8 cellular contexts compared by ENCODE assay signal in genomic region chr19:18415177-18415867, GRCh38. TPM values are rescaled to one million over a fixed set of nuclear protein-coding genes. Genes with fewer than 3 reads are reported as not detected.
DNase-seq lines count a peak whose midpoint lies in the region; ATAC-seq, FAIRE-seq and TF ChIP-seq lines count a peak whose summit lies in the region.

No MANE protein-coding gene starts in this region.

- no peaks in the 10 kb centered on the region for H3K36me3 ChIP-seq in heart left ventricle

- peaks cover 2% of the 10 kb centered on the region for H3K36me3 Mint-ChIP-seq in activated CD8-positive, alpha-beta T cell treated with anti-CD3 and anti-CD28 coated beads for 36 hours (ENCODE audit: low read depth)

- no peak for TF ChIP-seq CTCF in activated CD8-positive, alpha-beta T cell treated with anti-CD3 and anti-CD28 coated beads for 36 hours (IDR thresholded peaks at IDR 0.05)
- TF ChIP-seq CTCF in heart left ventricle (IDR thresholded peaks at IDR 0.05), result peak in 1 of 12 donors; percentile 19

- WGBS in heart left ventricle, 4 donors, result 28 to 44% (median 43%) methylated on average over 25 of the region's 25 CpGs

- H3K9me3 Mint-ChIP-seq in activated CD8-positive, alpha-beta T cell treated with anti-CD3 and anti-CD28 coated beads for 36 hours, result no peaks in the 10 kb centered on the region

- TF ChIP-seq POLR2A in heart left ventricle (IDR thresholded peaks at IDR 0.05), result peak in 1 of 2 donors; percentile 67

- peak overlapping the region; percentile 74 for H3K4me3 Mint-ChIP-seq in activated CD8-positive, alpha-beta T cell treated with anti-CD3 and anti-CD28 coated beads for 36 hours

- peak overlapping the region in 11 of 12 donors; percentile 3 to 81 (median 40) for H3K4me3 ChIP-seq in heart left ventricle
- H3K4me3 ChIP-seq in skeletal muscle cell (ENCODE audit: low read depth, low read length), result peak overlapping the region; percentile 39

- H3K27me3 Mint-ChIP-seq in activated CD8-positive, alpha-beta T cell treated with anti-CD3 and anti-CD28 coated beads for 36 hours, result peaks cover 18% of the 10 kb centered on the region

- H3K27ac Mint-ChIP-seq in activated CD8-positive, alpha-beta T cell treated with anti-CD3 and anti-CD28 coated beads for 36 hours, result peak overlapping the region; percentile 50

- peaks cover 52% of the 10 kb centered on the region for H3K4me1 Mint-ChIP-seq in activated CD8-positive, alpha-beta T cell treated with anti-CD3 and anti-CD28 coated beads for 36 hours (ENCODE audit: low read depth)

- POLR2A ChIA-PET in activated CD8-positive, alpha-beta T cell treated with anti-CD3 and anti-CD28 coated beads for 36 hours (lab: Charles Lee), result interaction anchor here (0.6 to 1.8 kb wide), 7 partner anchors 22 to 137 kb away, joined by 3 to 9 read pairs (median 4); no protein-coding TSS in a partner anchor

- CTCF ChIA-PET in activated CD8-positive, alpha-beta T cell treated with anti-CD3 and anti-CD28 coated beads for 36 hours (lab: Charles Lee), result interaction anchor here (1.1 to 11.2 kb wide), 5 partner anchors 14 to 136 kb away, joined by 4 to 181 read pairs (median 7); partner anchors contain the start of genes GDF15 and JUND

- no peak for ATAC-seq in activated CD8-positive, alpha-beta T cell treated with anti-CD3 and anti-CD28 coated beads for 36 hours
- peak; percentile 33 to 65 (median 50) for ATAC-seq in heart left ventricle
- ATAC-seq in HG03280 (IDR thresholded peaks at IDR 0.05; ENCODE audit: unreplicated experiment), result no peak

- FAIRE-seq in A204.1 (lab: Jason Lieb, UNC), result peak; percentile 94

- no peaks in the 10 kb centered on the region for H3K9me3 ChIP-seq in heart left ventricle

- H3K27ac ChIP-seq in heart left ventricle, result peak overlapping the region; percentile 89 to 100 (median 95)

- H3K4me1 ChIP-seq in heart left ventricle, result peaks cover 8 to 57% (median 43%) of the 10 kb centered on the region in 12 donors

- intact Hi-C loops in activated CD8-positive, alpha-beta T cell treated with anti-CD3 and anti-CD28 coated beads for 36 hours (cut with micrococcal nuclease), result no loop called here
- intact Hi-C loops in heart left ventricle (cut with DNase I), result loop anchor here in 3 of 10 donors (5.0 to 10.0 kb wide), 5 partner anchors 131 to 401 kb away; partner anchors contain the start of genes JUND (in 1 of the 3) and RAB3A (in 1 of the 3)

- peaks cover 0 to 22% (median 0%) of the 10 kb centered on the region in 9 donors for H3K27me3 ChIP-seq in heart left ventricle

- DNase-seq in HCEC 1CT (peak; percentile 71), heart left ventricle (peak; percentile 84 to 91 (median 90)), skeletal muscle cell (ENCODE audit: low read depth) (peak; percentile 57), GOT3 (lab: John Stamatoyannopoulos, UW) (no peak), NCI-H345 treated with DMSO at 0.1 percent for 48 hours (lab: John Stamatoyannopoulos, UW; ENCODE audit: unreplicated experiment) (no peak)
- peak; percentile 25 for DNase-seq in activated CD8-positive, alpha-beta T cell treated with anti-CD3 and anti-CD28 coated beads for 36 hours

RNA-seq across cellular contexts. Expression of gene SSBP4, which starts 3.9 kb away (rescaled TPM):
- total RNA-seq in activated CD8-positive, alpha-beta T cell treated with anti-CD3 and anti-CD28 coated beads for 36 hours, result 100 to 1,000 TPM in 1 of 2 experiments, 10 to 100 TPM in 1; 98.2 to 102 TPM
- total RNA-seq in heart left ventricle, result 10 to 100 TPM; 23.5 to 89.8 (median 29.4) TPM
- 10 to 100 TPM; 29.1 to 37.3 TPM for polyA plus RNA-seq in heart left ventricle

RNA-seq across cellular contexts. Expression of gene LRRC25, which starts 17.9 kb away (rescaled TPM):
- total RNA-seq in activated CD8-positive, alpha-beta T cell treated with anti-CD3 and anti-CD28 coated beads for 36 hours, result not detected
- 10 to 100 TPM in 2 of 9 donors, 1 to 10 TPM in 6, under 1 TPM in 1; 0.83 to 33.0 (median 3.1) TPM for total RNA-seq in heart left ventricle
- polyA plus RNA-seq in heart left ventricle, result 1 to 10 TPM in 1 of 2 donors, under 1 TPM in 1; 0.88 to 2.8 TPM

RNA-seq across cellular contexts. Expression of gene ISYNA1, which starts 22.6 kb away (rescaled TPM):
- total RNA-seq in activated CD8-positive, alpha-beta T cell treated with anti-CD3 and anti-CD28 coated beads for 36 hours, result 10 to 100 TPM; 48.6 to 54.9 TPM
- total RNA-seq in heart left ventricle, result 10 to 100 TPM; 17.6 to 60.6 (median 24.0) TPM
- polyA plus RNA-seq in heart left ventricle, result 10 to 100 TPM; 14.0 to 52.6 TPM

RNA-seq across cellular contexts. Expression of gene GDF15, which starts 29.4 kb away (rescaled TPM):
- not detected for total RNA-seq in activated CD8-positive, alpha-beta T cell treated with anti-CD3 and anti-CD28 coated beads for 36 hours
- 1 to 10 TPM in 4 of 9 donors, under 1 TPM in 5; 0.69 to 5.7 (median 0.99) TPM for total RNA-seq in heart left ventricle
- polyA plus RNA-seq in heart left ventricle, result under 1 TPM; 0.33 to 0.50 TPM

Comparison
In these comparisons a context has a peak if more than half of its experiments do, and no peak if none do; other contexts are left out.
1. DNase-seq: peak in HCEC 1CT (single experiment), activated CD8-positive, alpha-beta T cell treated with anti-CD3 and anti-CD28 coated beads for 36 hours (single experiment), heart left ventricle (5 of 5) and skeletal muscle cell (single experiment); none in GOT3 (single experiment) and NCI-H345 treated with DMSO at 0.1 percent for 48 hours (single experiment).
2. ATAC-seq: peak in heart left ventricle (4 of 4); none in activated CD8-positive, alpha-beta T cell treated with anti-CD3 and anti-CD28 coated beads for 36 hours (single experiment) and HG03280 (single experiment).